ENCODE assay signal across 15 cellular contexts in the genomic region with DNA sequence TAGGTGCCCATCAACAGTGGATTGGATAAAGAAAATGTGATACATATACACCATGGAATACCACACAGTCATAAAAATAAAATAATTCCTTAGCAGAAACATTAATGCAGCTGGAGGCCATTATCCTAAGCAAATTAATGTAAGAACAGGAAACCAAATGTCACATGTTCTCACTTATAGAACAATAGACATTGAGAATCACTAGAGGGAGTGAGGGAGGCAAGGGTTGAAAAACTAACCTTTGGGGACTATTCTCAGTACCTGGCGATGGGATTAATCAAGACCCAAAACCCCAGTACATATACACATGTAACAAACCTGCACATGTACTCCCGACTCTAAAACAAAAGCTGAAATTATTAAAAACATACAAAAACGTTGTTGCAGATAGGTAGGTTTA.
DNase-seq lines count a peak whose midpoint lies in the region; ATAC-seq and TF ChIP-seq lines count a peak whose summit lies in the region.
"Had no signal": no experiment of that assay in that cellular context is flagged by ENCODE, and none has a peak within 500 bp of the region (broad histone marks: within the 10 kb centered on the region; RNA-seq: fewer than 3 reads in every experiment).

No MANE protein-coding gene starts in this region.

- H4K20me1 ChIP-seq in GM23338 (replicated peaks; ENCODE audit: insufficient read depth) (no peaks in the 10 kb centered on the region), PC-3 (ENCODE audit: low read length) (no peaks in the 10 kb centered on the region)

- 0 out of 2 replicates have a peak overlapping the region, but pooled peaks have one; percentile 2 for H3K4me2 ChIP-seq in GM23338
- no peak overlapping the region for H3K4me2 ChIP-seq in PC-3 (ENCODE audit: low read length)

- H3K36me3 Mint-ChIP-seq in GM23338 (ENCODE audit: low read depth) (peaks cover 4% of the 10 kb centered on the region; the same call in 1 of the 3 replicates), endodermal cell (ENCODE audit: low read depth) (peaks cover 13% of the 10 kb centered on the region)
- H3K36me3 Mint-ChIP-seq in stimulated activated effector memory CD8-positive, alpha-beta T cell treated with anti-CD3 and anti-CD28 coated beads, Interleukin-12 subunit alpha, Interleukin-12 subunit beta, amount 100 ng/mL, for 72 hours: no peaks in the 10 kb centered on the region
- H3K36me3 Mint-ChIP-seq: CD4-positive, CD25-positive, alpha-beta regulatory T cell; CD8-positive, alpha-beta T cell had no signal

- H3K79me2 ChIP-seq in GM23338 (replicated peaks; ENCODE audit: insufficient read depth): no peaks in the 10 kb centered on the region
- no peaks in the 10 kb centered on the region for H3K79me2 ChIP-seq in PC-3 (ENCODE audit: low read length)

- no peak overlapping the region for H3K4me3 Mint-ChIP-seq in GM23338
- no peak overlapping the region for H3K4me3 Mint-ChIP-seq in endodermal cell
- no peak overlapping the region for H3K4me3 Mint-ChIP-seq in stimulated activated effector memory CD8-positive, alpha-beta T cell treated with anti-CD3 and anti-CD28 coated beads, Interleukin-12 subunit alpha, Interleukin-12 subunit beta, amount 100 ng/mL, for 72 hours
- H3K4me3 Mint-ChIP-seq: CD4-positive, CD25-positive, alpha-beta regulatory T cell; CD8-positive, alpha-beta T cell had no signal

- BruUV-seq in PC-3 (replicated peaks; lab: Mats Ljungman, UMichigan): no TSS peak

- H3K27me3 Mint-ChIP-seq in GM23338 (ENCODE audit: insufficient read depth, low read depth, poor library complexity) (no peaks in the 10 kb centered on the region), endodermal cell (ENCODE audit: insufficient read depth) (no peaks in the 10 kb centered on the region)
- H3K27me3 Mint-ChIP-seq: CD4-positive, CD25-positive, alpha-beta regulatory T cell had no signal

- no peaks in the 10 kb centered on the region for H3K36me3 ChIP-seq in GM23338 (ENCODE audit: insufficient read depth)
- no peaks in the 10 kb centered on the region for H3K36me3 ChIP-seq in PC-3 (ENCODE audit: low read depth, low read length)
- peaks cover 8% of the 10 kb centered on the region for H3K36me3 ChIP-seq in endodermal cell (ENCODE audit: control insufficient read depth, insufficient read depth, low read length)
- no peaks in the 10 kb centered on the region for H3K36me3 ChIP-seq in prostate gland

- H2AFZ ChIP-seq in GM23338 (no peak overlapping the region), PC-3 (ENCODE audit: low read length) (no peak overlapping the region)

- H3K9me3 Mint-ChIP-seq in GM23338: peaks cover 4% of the 10 kb centered on the region; the same call in 2 of the 3 replicates
- H3K9me3 Mint-ChIP-seq in endodermal cell: no peaks in the 10 kb centered on the region
- H3K9me3 Mint-ChIP-seq in stimulated activated effector memory CD8-positive, alpha-beta T cell treated with anti-CD3 and anti-CD28 coated beads, Interleukin-12 subunit alpha, Interleukin-12 subunit beta, amount 100 ng/mL, for 72 hours: peaks cover 21% of the 10 kb centered on the region

- CTCF ChIA-PET in PC-3 (lab: Charles Lee): no interaction called here

- H3F3A ChIP-seq in GM23338 (replicated peaks; ENCODE audit: low read depth) (no peaks in the 10 kb centered on the region), PC-3 (ENCODE audit: low read length, unreplicated experiment) (peaks cover 4% of the 10 kb centered on the region)

- no peaks in the 10 kb centered on the region for H3K9me2 ChIP-seq in GM23338 (ENCODE audit: insufficient read depth)
- H3K9me2 ChIP-seq in PC-3 (replicated peaks; ENCODE audit: low read length): no peaks in the 10 kb centered on the region

- H3K4me3 ChIP-seq in GM23338 (no peak overlapping the region), PC-3 (ENCODE audit: low read length) (no peak overlapping the region), endodermal cell (ENCODE audit: low read length) (no peak overlapping the region), prostate gland (no peak overlapping the region)

- H3K9me3 ChIP-seq in PC-3 (ENCODE audit: low read length) (no peaks in the 10 kb centered on the region), endodermal cell (ENCODE audit: control insufficient read depth, low read length) (no peaks in the 10 kb centered on the region), prostate gland (no peaks in the 10 kb centered on the region)
- H3K9me3 ChIP-seq: Caco-2 had no signal

- TF ChIP-seq POLR2A in prostate gland (IDR thresholded peaks at IDR 0.05): no peak

- DNase-seq in GM23338 (ENCODE audit: low spot score): peak; percentile 36
- DNase-seq in PC-3: no peak
- no peak for DNase-seq in endodermal cell
- DNase-seq in prostate gland (ENCODE audit: low spot score): no peak
- no peak for DNase-seq in stimulated activated effector memory CD8-positive, alpha-beta T cell treated with anti-CD3 and anti-CD28 coated beads, Interleukin-12 subunit alpha, Interleukin-12 subunit beta, amount 100 ng/mL, for 72 hours (ENCODE audit: low spot score in 2 of 2)
- DNase-seq: C1 segment of cervical spinal cord; Caco-2; CD4-positive, CD25-positive, alpha-beta regulatory T cell; CD8-positive, alpha-beta T cell; DMS153; DND-41; GOT3; H7 had no signal

- WGBS in endodermal cell (ENCODE audit: insufficient coverage in 1 of 2, insufficient read length in 1 of 2), 2 experiments: 69% methylated on average over 3 of the region's 3 CpGs; no CpG with 5 or more reads in 1 of the 2 experiments
- 88% methylated on average over 3 of the region's 3 CpGs for WGBS in prostate gland

- intact Hi-C loops in PC-3 (cut with micrococcal nuclease) (no loop called here), prostate gland (cut with DNase I) (no loop called here)

- H3K27ac Mint-ChIP-seq in GM23338 (no peak overlapping the region), endodermal cell (no peak overlapping the region)
- H3K27ac Mint-ChIP-seq in stimulated activated effector memory CD8-positive, alpha-beta T cell treated with anti-CD3 and anti-CD28 coated beads, Interleukin-12 subunit alpha, Interleukin-12 subunit beta, amount 100 ng/mL, for 72 hours: no peak overlapping the region
- H3K27ac Mint-ChIP-seq: CD4-positive, CD25-positive, alpha-beta regulatory T cell; CD8-positive, alpha-beta T cell had no signal

- POLR2A ChIA-PET in PC-3 (lab: Charles Lee; ENCODE audit: unreplicated experiment): no interaction called here

- H3K27ac ChIP-seq in GM23338 (ENCODE audit: low read depth): no peak overlapping the region
- no peak overlapping the region for H3K27ac ChIP-seq in PC-3 (ENCODE audit: low read length)
- H3K27ac ChIP-seq in endodermal cell (ENCODE audit: low read depth, low read length): no peak overlapping the region
- H3K27ac ChIP-seq in prostate gland: no peak overlapping the region

- H3K27me3 ChIP-seq in GM23338 (ENCODE audit: insufficient read depth) (no peaks in the 10 kb centered on the region), PC-3 (ENCODE audit: low read length) (no peaks in the 10 kb centered on the region), endodermal cell (ENCODE audit: control insufficient read depth, insufficient read depth, low read length, poor library complexity, severe bottlenecking) (no peaks in the 10 kb centered on the region), prostate gland (replicated peaks; ENCODE audit: insufficient read depth) (no peaks in the 10 kb centered on the region)

- H3K4me1 ChIP-seq in GM23338 (ENCODE audit: insufficient read depth): peaks cover 61% of the 10 kb centered on the region
- no peaks in the 10 kb centered on the region for H3K4me1 ChIP-seq in PC-3 (ENCODE audit: insufficient read depth, low read length)
- H3K4me1 ChIP-seq in endodermal cell (ENCODE audit: control insufficient read depth, insufficient read depth, low read length): peaks cover 2% of the 10 kb centered on the region
- H3K4me1 ChIP-seq in prostate gland (replicated peaks): no peaks in the 10 kb centered on the region
- H3K4me1 ChIP-seq: Caco-2 had no signal

- H3K9ac ChIP-seq in PC-3 (ENCODE audit: low read length): no peak overlapping the region
- H3K9ac ChIP-seq in endodermal cell (ENCODE audit: extremely low read depth, low read length, poor library complexity, severe bottlenecking): no peak overlapping the region

- ATAC-seq in GM23338 (peak; percentile 42), PC-3 (no peak), GM18498 (IDR thresholded peaks at IDR 0.05; ENCODE audit: unreplicated experiment) (no peak)
- no peak for ATAC-seq in stimulated activated effector memory CD8-positive, alpha-beta T cell treated with anti-CD3 and anti-CD28 coated beads, Interleukin-12 subunit alpha, Interleukin-12 subunit beta, amount 100 ng/mL, for 72 hours
- ATAC-seq: CD8-positive, alpha-beta T cell; HCT116 had no signal

- TF ChIP-seq CTCF in GM23338 (conservative IDR thresholded peaks at IDR 0.05; ENCODE audit: low read depth in 2 of 2) (peak; percentile 39 to 40), PC-3 (conservative IDR thresholded peaks at IDR 0.05; ENCODE audit: low read depth, low read length) (peak; percentile 17; the same call in 1 of the 2 replicates), endodermal cell (conservative IDR thresholded peaks at IDR 0.05) (peak; percentile 48), prostate gland (IDR thresholded peaks at IDR 0.05) (no peak)

- peaks cover 62% of the 10 kb centered on the region for H3K4me1 Mint-ChIP-seq in GM23338
- H3K4me1 Mint-ChIP-seq in endodermal cell: peaks cover 53% of the 10 kb centered on the region
- no peaks in the 10 kb centered on the region for H3K4me1 Mint-ChIP-seq in stimulated activated effector memory CD8-positive, alpha-beta T cell treated with anti-CD3 and anti-CD28 coated beads, Interleukin-12 subunit alpha, Interleukin-12 subunit beta, amount 100 ng/mL, for 72 hours
- H3K4me1 Mint-ChIP-seq: CD4-positive, CD25-positive, alpha-beta regulatory T cell had no signal

TF ChIP-seq in GM23338, 12 proteins besides CTCF, POLR2A, EP300 and RAD21 (continues in another document):
- TF ChIP-seq POLR2AphosphoS5 (IDR thresholded peaks at IDR 0.05; ENCODE audit: low read depth): no peak

Comparison
In these comparisons a context has a peak if more than half of its experiments do, and no peak if none do; other contexts are left out.
1. CTCF ChIP-seq: peak in GM23338 (2 of 2), PC-3 (single experiment) and endodermal cell (single experiment); none in prostate gland (0 of 4).